ENCODE assay signal across 8 cellular contexts in the genomic region with DNA sequence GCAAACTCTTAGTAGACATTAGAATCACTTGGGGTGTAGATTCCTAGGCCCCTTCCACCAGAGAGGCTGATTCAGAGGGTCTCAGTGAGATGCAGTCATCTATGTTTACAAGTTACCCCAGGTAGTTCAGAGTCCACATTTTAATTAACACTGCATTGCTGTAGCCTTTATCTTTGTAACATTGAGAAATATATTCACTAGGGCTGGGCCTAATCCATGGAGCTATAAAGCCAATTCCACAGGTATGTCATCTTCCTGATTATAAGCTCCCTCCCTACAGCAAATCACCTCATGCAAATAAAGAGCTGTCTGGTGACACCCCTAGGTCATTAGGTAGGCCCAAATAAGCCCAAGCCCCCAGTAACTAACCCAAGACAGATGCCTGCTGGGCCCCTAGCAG.
"Had no signal": no experiment of that assay in that cellular context is flagged by ENCODE, and none has a peak within 500 bp of the region (broad histone marks: within the 10 kb centered on the region; RNA-seq: fewer than 3 reads in every experiment).

No MANE protein-coding gene starts in this region.

- ATAC-seq: HCT116 had no signal

- FAIRE-seq: HTR-8/SVneo had no signal

- H3K9ac ChIP-seq: GM23248 had no signal

- H3K27ac ChIP-seq: GM23248 had no signal

- H3K9me3 ChIP-seq: HAP-1 had no signal

- H2AFZ ChIP-seq: GM23248 had no signal

- DNase-seq: GM23248, GOT3, H7, HFFc6, IMR-90 had no signal

- H3K4me3 ChIP-seq: GM23248, HAP-1 had no signal

- H3K4me1 ChIP-seq: HAP-1 had no signal

- H3K36me3 ChIP-seq: HAP-1 had no signal
